In genomic region chr15:44102675-44103254, GRCh38 we compare ENCODE assay signal across 10 cellular contexts.
DNase-seq lines count a peak whose midpoint lies in the region; ATAC-seq and TF ChIP-seq lines count a peak whose summit lies in the region.
"Had no signal": no experiment of that assay in that cellular context is flagged by ENCODE, and none has a peak within 500 bp of the region (broad histone marks: within the 10 kb centered on the region; RNA-seq: fewer than 3 reads in every experiment).

No MANE protein-coding gene starts in this region.

- ATAC-seq in HG02642 (IDR thresholded peaks at IDR 0.05; ENCODE audit: poor library complexity, unreplicated experiment), result no peak
- ATAC-seq: activated CD8-positive, alpha-beta T cell treated with anti-CD3 and anti-CD28 coated beads, Interleukin-2, amount 10 ng/mL, durations not matched to agents 7 days and 5 days had no signal

- no peak for TF ChIP-seq CTCF in nephron progenitor cell (IDR thresholded peaks at IDR 0.05)

- H3K27ac Mint-ChIP-seq in nephron progenitor cell, result no peak overlapping the region
- H3K27ac Mint-ChIP-seq: activated CD8-positive, alpha-beta T cell treated with anti-CD3 and anti-CD28 coated beads, Interleukin-2, amount 10 ng/mL, durations not matched to agents 7 days and 5 days had no signal

- peaks cover 4% of the 10 kb centered on the region for H3K4me1 Mint-ChIP-seq in nephron progenitor cell

- H3K9me3 Mint-ChIP-seq in nephron progenitor cell, result no peaks in the 10 kb centered on the region

- no peaks in the 10 kb centered on the region for H3K27me3 Mint-ChIP-seq in nephron progenitor cell (ENCODE audit: low read depth, poor library complexity)

- H3K36me3 Mint-ChIP-seq in nephron progenitor cell (ENCODE audit: low read depth), result no peaks in the 10 kb centered on the region

- DNase-seq in COLO829 (ENCODE audit: low spot score) (peak; percentile 81), NCI-H226 (peak; percentile 94), epidermal melanocyte (ENCODE audit: insufficient read length, low spot score) (peak; percentile 66), mucosa of gallbladder (ENCODE audit: low spot score) (peak; percentile 51), nephron progenitor cell (no peak)
- no peak for DNase-seq in stimulated activated CD4-positive, alpha-beta T cell treated with anti-CD3 and anti-CD28 coated beads, Interleukin-2, amount 100 ng/mL, for 48 hours
- DNase-seq in activated CD4-positive, alpha-beta T cell treated with anti-CD3 and anti-CD28 coated beads, Interleukin-2, amount 50 U/mL, for 4 hours, result no peak
- DNase-seq: activated CD8-positive, alpha-beta T cell treated with anti-CD3 and anti-CD28 coated beads, Interleukin-2, amount 10 ng/mL, durations not matched to agents 7 days and 5 days; transverse colon had no signal

- H3K4me3 Mint-ChIP-seq in nephron progenitor cell, result no peak overlapping the region
- H3K4me3 Mint-ChIP-seq: activated CD8-positive, alpha-beta T cell treated with anti-CD3 and anti-CD28 coated beads, Interleukin-2, amount 10 ng/mL, durations not matched to agents 7 days and 5 days had no signal

Comparison
In these comparisons a context has a peak if more than half of its experiments do, and no peak if none do; other contexts are left out.
1. DNase-seq: peak in COLO829 (single experiment), NCI-H226 (single experiment), epidermal melanocyte (single experiment) and mucosa of gallbladder (single experiment); none in nephron progenitor cell (single experiment), stimulated activated CD4-positive, alpha-beta T cell treated with anti-CD3 and anti-CD28 coated beads, Interleukin-2, amount 100 ng/mL, for 48 hours (0 of 2) and activated CD4-positive, alpha-beta T cell treated with anti-CD3 and anti-CD28 coated beads, Interleukin-2, amount 50 U/mL, for 4 hours (0 of 2).